Comparison of ENCODE assay signal across 9 cellular contexts in genomic region chr17:44794699-44795413, GRCh38. TPM values are rescaled to one million over a fixed set of nuclear protein-coding genes. Genes with fewer than 3 reads are reported as not detected.
A peak's percentile ranks its signal among the peaks of the same experiment; 100 is the strongest.
DNase-seq lines count a peak whose midpoint lies in the region; ATAC-seq lines count a peak whose summit lies in the region.
"Had no signal": no experiment of that assay in that cellular context is flagged by ENCODE, and none has a peak within 500 bp of the region (broad histone marks: within the 10 kb centered on the region; RNA-seq: fewer than 3 reads in every experiment).

No MANE protein-coding gene starts in this region.

- H3K4me3 ChIP-seq in skin epidermis: no peak overlapping the region

- intact Hi-C loops in Right ventricle myocardium superior (cut with DNase I): no loop called here

- H3K27ac ChIP-seq in skin epidermis: peak overlapping the region in 19 of 21 experiments; percentile 10 to 77 (median 50)

- peak; percentile 99 for DNase-seq in HCEC 1CT
- peak; percentile 64 for DNase-seq in SW480 (ENCODE audit: low spot score)
- DNase-seq in Right ventricle myocardium superior: peak; percentile 22
- DNase-seq in NCI-H526 treated with DMSO at 0.1 percent for 48 hours (lab: John Stamatoyannopoulos, UW): no peak
- no peak for DNase-seq in T-helper 1 cell
- DNase-seq: hippocampal formation had no signal

- ATAC-seq in Right ventricle myocardium superior (ENCODE audit: poor library complexity) (peak; percentile 40), GM18907 (IDR thresholded peaks at IDR 0.05; ENCODE audit: unreplicated experiment) (no peak), GM19035 (IDR thresholded peaks at IDR 0.05; ENCODE audit: unreplicated experiment) (no peak)

RNA-seq across cellular contexts. Expression of gene GJC1, which starts 35.2 kb away (rescaled TPM):
- total RNA-seq in Right ventricle myocardium superior: 16.1 TPM

RNA-seq across cellular contexts. Expression of gene ADAM11, which starts 36.1 kb away (rescaled TPM):
- total RNA-seq in Right ventricle myocardium superior: 18.5 TPM

RNA-seq across cellular contexts. Expression of gene HIGD1B, which starts 52.8 kb away (rescaled TPM):
- 17.4 TPM for total RNA-seq in Right ventricle myocardium superior

Comparison
In these comparisons a context has a peak if more than half of its experiments do, and no peak if none do; other contexts are left out.
1. DNase-seq: peak in HCEC 1CT (single experiment), SW480 (single experiment) and Right ventricle myocardium superior (single experiment); none in NCI-H526 treated with DMSO at 0.1 percent for 48 hours (single experiment) and T-helper 1 cell (0 of 5).